8 cellular contexts compared by ENCODE assay signal in the genomic region with DNA sequence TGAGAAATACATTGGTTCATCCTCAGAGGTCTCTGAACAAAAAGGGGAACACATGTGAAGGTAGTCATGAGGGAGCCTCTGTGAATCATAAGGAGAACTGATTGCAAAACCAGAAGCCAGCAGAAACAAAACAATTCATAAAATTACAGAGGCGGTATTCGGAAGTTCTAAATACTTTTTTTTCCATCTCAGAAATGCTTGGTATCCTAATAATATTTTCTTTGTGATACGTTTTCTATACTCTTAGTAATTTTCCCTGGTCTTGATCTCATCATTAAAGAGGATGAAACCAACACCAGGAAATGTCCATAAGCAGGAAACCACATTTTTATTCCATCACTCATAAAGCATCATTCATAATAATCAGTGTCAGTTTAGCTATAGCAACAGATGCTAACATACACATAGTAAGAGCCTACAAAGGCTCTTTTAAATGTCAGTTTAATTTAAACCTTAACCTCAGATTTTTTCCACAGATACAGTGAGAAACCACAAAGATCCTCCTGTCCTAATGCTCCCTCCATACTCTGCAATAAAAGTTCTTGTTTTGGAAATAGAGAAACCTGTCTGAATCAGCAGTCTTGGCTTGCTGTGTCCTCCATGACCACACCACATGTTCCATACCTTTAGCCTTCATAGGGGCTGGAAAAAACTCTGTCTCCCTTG. TPM values are rescaled to one million over a fixed set of nuclear protein-coding genes. Genes with fewer than 3 reads are reported as not detected.
DNase-seq lines count a peak whose midpoint lies in the region; ATAC-seq, FAIRE-seq and TF ChIP-seq lines count a peak whose summit lies in the region.

No MANE protein-coding gene starts in this region.

- no peak for TF ChIP-seq POLR2A in A549 (IDR thresholded peaks at IDR 0.05; ENCODE audit: low read length)
- TF ChIP-seq POLR2A in suprapubic skin (IDR thresholded peaks at IDR 0.05): no peak

- no peak for TF ChIP-seq RAD21 in A549 (conservative IDR thresholded peaks at IDR 0.05 in 1 of 2, IDR thresholded peaks at IDR 0.05 in 1 of 2)

- POLR2A ChIA-PET in A549 (lab: Yijun Ruan, JAX): interaction anchor here (1.2 kb wide), 1 partner anchor 110 kb away, joined by 3 read pairs; no protein-coding TSS in a partner anchor
- POLR2A ChIA-PET in T-cell (lab: Charles Lee): no interaction called here

- H3K4me3 Mint-ChIP-seq in T-cell: peak overlapping the region in 2 of 3 donors; percentile 1 to 38

- H3K4me1 ChIP-seq in A549 (peaks cover 27% of the 10 kb centered on the region), suprapubic skin (peaks cover 14% of the 10 kb centered on the region), psoas muscle (no peaks in the 10 kb centered on the region)
- H3K4me1 ChIP-seq in effector memory CD4-positive, alpha-beta T cell (ENCODE audit: control insufficient read depth, insufficient read depth, low read length, poor library complexity, severe bottlenecking): peaks cover 13% of the 10 kb centered on the region

- no peaks in the 10 kb centered on the region for H3K9me3 Mint-ChIP-seq in T-cell

- no peaks in the 10 kb centered on the region for H3K36me3 ChIP-seq in suprapubic skin
- no peaks in the 10 kb centered on the region for H3K36me3 ChIP-seq in psoas muscle (ENCODE audit: insufficient read depth in 1 of 2, low read depth in 1 of 2)
- no peaks in the 10 kb centered on the region for H3K36me3 ChIP-seq in effector memory CD4-positive, alpha-beta T cell (ENCODE audit: control insufficient read depth, insufficient read depth, low read length)

- no peak overlapping the region for H3K4me3 ChIP-seq in A549
- no peak overlapping the region for H3K4me3 ChIP-seq in suprapubic skin
- no peak overlapping the region for H3K4me3 ChIP-seq in psoas muscle
- no peak overlapping the region for H3K4me3 ChIP-seq in effector memory CD4-positive, alpha-beta T cell (ENCODE audit: insufficient read depth, low read depth, low read length, poor library complexity, severe bottlenecking)

- WGBS in A549 (ENCODE audit: missing lambda C conversion rate): 15% methylated on average over 3 of the region's 3 CpGs
- WGBS in suprapubic skin: 35% methylated on average over 3 of the region's 3 CpGs
- 49 to 70% (median 67%) methylated on average over 3 of the region's 3 CpGs for WGBS in psoas muscle, 3 donors

- H3K9me3 ChIP-seq in A549 (no peaks in the 10 kb centered on the region), suprapubic skin (no peaks in the 10 kb centered on the region), psoas muscle (no peaks in the 10 kb centered on the region)
- H3K9me3 ChIP-seq in effector memory CD4-positive, alpha-beta T cell (ENCODE audit: control insufficient read depth, low read length): no peaks in the 10 kb centered on the region

- CTCF ChIA-PET in A549 (lab: Yijun Ruan, JAX): interaction anchor here (0.6 to 0.9 kb wide), 2 partner anchors 76 to 91 kb away, joined by 3 read pairs; no protein-coding TSS in a partner anchor
- CTCF ChIA-PET in T-cell (lab: Charles Lee): interaction anchor here in 1 of 2 donors (0.6 kb wide), 1 partner anchor 10 kb away, joined by 4 read pairs; no protein-coding TSS in a partner anchor

- H3K27ac Mint-ChIP-seq in T-cell: peak overlapping the region; percentile 20 to 36

- intact Hi-C loops in psoas muscle (cut with DNase I): no loop called here

- TF ChIP-seq EP300 in A549 (IDR thresholded peaks at IDR 0.05) (no peak), suprapubic skin (IDR thresholded peaks at IDR 0.05) (no peak)

- ATAC-seq in A549 (peak; percentile 86 to 93), GM18519 (IDR thresholded peaks at IDR 0.05; ENCODE audit: low FRiP score, unreplicated experiment) (peak; percentile 55), HG03159 (IDR thresholded peaks at IDR 0.05; ENCODE audit: unreplicated experiment) (peak; percentile 74), T-cell (replicated peaks in 1 of 4) (peak in 3 of 4 experiments; percentile 43 to 69 (median 45)), psoas muscle (no peak)

- no peaks in the 10 kb centered on the region for H3K36me3 Mint-ChIP-seq in T-cell

- peaks cover 17 to 23% (median 21%) of the 10 kb centered on the region in 3 donors for H3K4me1 Mint-ChIP-seq in T-cell

- DNase-seq in A549 (ENCODE audit: low read depth in 1 of 2, low spot score in 1 of 2): peak in 1 of 2 experiments; percentile 64
- DNase-seq in T-cell: no peak
- DNase-seq in fibroblast of the conjunctiva (ENCODE audit: low read depth): peak; percentile 59
- DNase-seq in suprapubic skin (ENCODE audit: low spot score in 2 of 2): no peak
- DNase-seq in psoas muscle: no peak
- no peak for DNase-seq in effector memory CD4-positive, alpha-beta T cell

- TF ChIP-seq CTCF in A549 (IDR thresholded peaks at IDR 0.05) (no peak), suprapubic skin (IDR thresholded peaks at IDR 0.05) (no peak), psoas muscle (IDR thresholded peaks at IDR 0.05) (no peak)

- peak overlapping the region; percentile 66 to 82 for H3K27ac ChIP-seq in A549
- H3K27ac ChIP-seq in suprapubic skin: peak overlapping the region; percentile 65
- no peak overlapping the region for H3K27ac ChIP-seq in psoas muscle
- no peak overlapping the region for H3K27ac ChIP-seq in effector memory CD4-positive, alpha-beta T cell (ENCODE audit: insufficient read depth, low read length, poor library complexity, severe bottlenecking)

- H3K27me3 Mint-ChIP-seq in T-cell: no peaks in the 10 kb centered on the region

- FAIRE-seq in A549 (lab: Jason Lieb, UNC): no peak

- no peaks in the 10 kb centered on the region for H3K27me3 ChIP-seq in suprapubic skin
- H3K27me3 ChIP-seq in psoas muscle (ENCODE audit: insufficient read depth in 3 of 3, low read length in 2 of 3): no peaks in the 10 kb centered on the region
- H3K27me3 ChIP-seq in effector memory CD4-positive, alpha-beta T cell (replicated peaks; ENCODE audit: control insufficient read depth, insufficient read depth, low read length, poor library complexity, severe bottlenecking): no peaks in the 10 kb centered on the region

- peak overlapping the region; percentile 40 for H3K4me2 ChIP-seq in A549

TF ChIP-seq in A549, 52 proteins besides CTCF, POLR2A, EP300 and RAD21:
- no peak for TF ChIP-seq KDM5A (IDR thresholded peaks at IDR 0.05)
- 0 out of 2 replicates have a peak, but pooled peaks have one; percentile 36 for TF ChIP-seq FOSL2 (IDR thresholded peaks at IDR 0.05)
- TF ChIP-seq FOSL2 (CRISPR knock-in tag; IDR thresholded peaks at IDR 0.05): peak; percentile 71
- peak; percentile 34; the same call in 1 of the 2 replicates for TF ChIP-seq HOXB5 (CRISPR knock-in tag; IDR thresholded peaks at IDR 0.05)
- TF ChIP-seq RARB (CRISPR knock-in tag; IDR thresholded peaks at IDR 0.05): no peak
- TF ChIP-seq MAFK (IDR thresholded peaks at IDR 0.05; ENCODE audit: partially characterized antibody): peak; percentile 62
- peak; percentile 44; the same call in 1 of the 2 replicates for TF ChIP-seq JUNB (IDR thresholded peaks at IDR 0.05)
- peak; percentile 62 to 71 for TF ChIP-seq CEBPB (IDR thresholded peaks at IDR 0.05)
TF ChIP-seq in A549: peak in this region for 5.

RNA-seq across cellular contexts. Expression of gene SGK1, which starts 29.2 kb away (rescaled TPM):
- polyA plus RNA-seq in A549 (2011; rRNA removed): 131 and 133 TPM in 2 replicates
- 105 and 117 TPM in 2 replicates for polyA plus RNA-seq in A549 (2012; cell fraction: cytosol; rRNA removed)
- 226 and 278 TPM in 2 replicates for polyA plus RNA-seq in A549 (2012; cell fraction: nucleus; rRNA removed)
- 32.0 to 41.5 TPM (median 41.3 TPM) in 3 replicates for polyA plus RNA-seq in A549 (2017; fragmentation: RNase III; extraction: RNeasy Plus Mini Kit Qiagen cat#74134 plus additional on column Dnase treatment)
- polyA minus RNA-seq in A549 (2011; rRNA and poly(A)+ RNA removed): 143 and 146 TPM in 2 replicates
- total RNA-seq in T-cell: 100 to 1,000 TPM in 1 of 5 donors, 10 to 100 TPM in 4; 18.9 to 165 (median 37.1) TPM
- total RNA-seq in suprapubic skin: 100 to 1,000 TPM; 379 to 684 (median 450) TPM
- total RNA-seq in psoas muscle: 100 to 1,000 TPM in 1 of 4 donors, 10 to 100 TPM in 3; 42.0 to 125 (median 80.5) TPM
- polyA plus RNA-seq in psoas muscle: 10 to 100 TPM; 34.4 to 96.9 (median 46.4) TPM

Comparison
In these comparisons a context has a peak if more than half of its experiments do, and no peak if none do; other contexts are left out.
1. ATAC-seq: peak in A549 (2 of 2), GM18519 (single experiment), HG03159 (single experiment) and T-cell (3 of 4); none in psoas muscle (0 of 4).
2. H3K27ac ChIP-seq: peak in A549 (2 of 2) and suprapubic skin (single experiment); none in psoas muscle (single experiment) and effector memory CD4-positive, alpha-beta T cell (single experiment).